Comparison of ENCODE assay signal across 8 cellular contexts in the genomic region with DNA sequence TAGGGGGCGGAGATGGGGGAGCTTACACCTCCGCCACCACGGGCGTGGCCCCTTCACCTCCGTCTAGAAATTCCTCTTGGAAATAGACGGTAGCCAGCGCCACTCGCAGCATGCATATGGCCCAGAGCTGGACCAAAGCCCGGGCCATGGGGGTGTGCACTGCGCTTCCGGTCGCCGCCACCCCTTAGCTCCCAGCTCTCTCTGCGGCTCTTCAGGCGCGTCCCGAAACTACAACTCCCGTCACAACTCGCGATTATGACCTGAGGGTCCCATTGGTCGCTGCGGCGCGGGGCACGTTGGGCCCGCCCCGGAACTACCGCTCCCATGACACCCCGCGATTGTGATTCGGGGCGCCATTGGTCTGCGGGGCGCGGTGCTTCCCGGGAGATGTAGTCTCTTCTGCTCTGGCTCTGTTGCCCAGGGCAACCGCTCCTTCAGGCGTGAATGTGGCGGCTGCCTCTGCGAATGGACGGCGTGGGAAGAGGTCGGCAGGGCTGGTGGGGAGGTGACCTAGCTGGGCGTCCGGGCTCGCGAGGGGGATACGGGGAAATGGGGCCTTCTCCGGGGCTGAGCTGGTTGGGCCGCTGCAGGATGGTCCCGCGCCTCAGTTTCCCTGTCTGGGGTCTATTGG. TPM values are rescaled to one million over a fixed set of nuclear protein-coding genes. Genes with fewer than 3 reads are reported as not detected.
A peak's percentile ranks its signal among the peaks of the same experiment; 100 is the strongest.
DNase-seq lines count a peak whose midpoint lies in the region; TF ChIP-seq lines count a peak whose summit lies in the region.

A gene (plus strand): TSS at position 413 of the 631 bp plus-strand sequence. CDS start 4,399 bp downstream, outside the sequence.
A gene with protein sequence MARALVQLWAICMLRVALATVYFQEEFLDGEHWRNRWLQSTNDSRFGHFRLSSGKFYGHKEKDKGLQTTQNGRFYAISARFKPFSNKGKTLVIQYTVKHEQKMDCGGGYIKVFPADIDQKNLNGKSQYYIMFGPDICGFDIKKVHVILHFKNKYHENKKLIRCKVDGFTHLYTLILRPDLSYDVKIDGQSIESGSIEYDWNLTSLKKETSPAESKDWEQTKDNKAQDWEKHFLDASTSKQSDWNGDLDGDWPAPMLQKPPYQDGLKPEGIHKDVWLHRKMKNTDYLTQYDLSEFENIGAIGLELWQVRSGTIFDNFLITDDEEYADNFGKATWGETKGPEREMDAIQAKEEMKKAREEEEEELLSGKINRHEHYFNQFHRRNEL (minus strand): TSS at position 186 of the 631 bp plus-strand sequence. CDS start 38 bp downstream, at position 148.

- H3K4me1 Mint-ChIP-seq in nephron progenitor cell = peaks cover 26% of the 10 kb centered on the region
- peaks cover 25% of the 10 kb centered on the region for H3K4me1 Mint-ChIP-seq in stimulated activated naive CD8-positive, alpha-beta T cell treated with anti-CD3 and anti-CD28 coated beads, Interleukin-15, Interleukin-2, amounts not matched to agents 100 ng/mL and 50 ng/mL, for 24 hours (ENCODE audit: low read depth)

- H3K4me3 ChIP-seq in HAP-1 (peak within 1 kb of the TSS; percentile 70), MG63 (peak within 1 kb of the TSS; percentile 94)

- H3K9me3 ChIP-seq in HAP-1 = no peaks in the 10 kb centered on the region
- no peaks in the 10 kb centered on the region for H3K9me3 ChIP-seq in MG63

- peaks cover 4% of the 10 kb centered on the region for H3K36me3 Mint-ChIP-seq in nephron progenitor cell (ENCODE audit: low read depth)
- H3K36me3 Mint-ChIP-seq in stimulated activated naive CD8-positive, alpha-beta T cell treated with anti-CD3 and anti-CD28 coated beads, Interleukin-15, Interleukin-2, amounts not matched to agents 100 ng/mL and 50 ng/mL, for 24 hours (ENCODE audit: low read depth) = peaks cover 3% of the 10 kb centered on the region

- H3K27me3 Mint-ChIP-seq in nephron progenitor cell (ENCODE audit: low read depth, poor library complexity) = no peaks in the 10 kb centered on the region
- H3K27me3 Mint-ChIP-seq in stimulated activated naive CD8-positive, alpha-beta T cell treated with anti-CD3 and anti-CD28 coated beads, Interleukin-15, Interleukin-2, amounts not matched to agents 100 ng/mL and 50 ng/mL, for 24 hours = no peaks in the 10 kb centered on the region

- H3K27me3 ChIP-seq in HAP-1 (ENCODE audit: low read depth) = no peaks in the 10 kb centered on the region
- H3K27me3 ChIP-seq in MG63 = no peaks in the 10 kb centered on the region

- H3K4me3 Mint-ChIP-seq in nephron progenitor cell = peak within 1 kb of the TSS; percentile 94
- H3K4me3 Mint-ChIP-seq in stimulated activated naive CD8-positive, alpha-beta T cell treated with anti-CD3 and anti-CD28 coated beads, Interleukin-15, Interleukin-2, amounts not matched to agents 100 ng/mL and 50 ng/mL, for 24 hours = peak within 1 kb of the TSS; percentile 90

- peaks cover 4% of the 10 kb centered on the region; the same call in 1 of the 2 replicates for H3K4me1 ChIP-seq in HAP-1

- H3K27ac Mint-ChIP-seq in nephron progenitor cell = peak within 1 kb of the TSS; percentile 36
- peak within 1 kb of the TSS; percentile 83 for H3K27ac Mint-ChIP-seq in stimulated activated naive CD8-positive, alpha-beta T cell treated with anti-CD3 and anti-CD28 coated beads, Interleukin-15, Interleukin-2, amounts not matched to agents 100 ng/mL and 50 ng/mL, for 24 hours

- TF ChIP-seq CTCF in nephron progenitor cell (IDR thresholded peaks at IDR 0.05) = no peak

- peak; percentile 99 for DNase-seq in G401 (ENCODE audit: low spot score)
- peak; percentile 97 to 98 for DNase-seq in HAP-1 (ENCODE audit: low spot score in 2 of 2)
- peak; percentile 100 for DNase-seq in MG63
- DNase-seq in SHP77 (lab: John Stamatoyannopoulos, UW) = peak; percentile 100
- DNase-seq in activated gamma-delta T cell (lab: John Stamatoyannopoulos, UW) = peak; percentile 92
- peak; percentile 98 for DNase-seq in fibroblast of the conjunctiva (ENCODE audit: low read depth)
- peak; percentile 96 for DNase-seq in nephron progenitor cell

- in situ Hi-C loops in G401 (cut with HindIII; ENCODE audit: low sequenced_read_pairs) = no loop called here
- in situ Hi-C loops in HAP-1 (cut with MboI; ENCODE audit: low sequenced_read_pairs) = no loop called here

- H3K9me3 Mint-ChIP-seq in nephron progenitor cell = no peaks in the 10 kb centered on the region
- H3K9me3 Mint-ChIP-seq in stimulated activated naive CD8-positive, alpha-beta T cell treated with anti-CD3 and anti-CD28 coated beads, Interleukin-15, Interleukin-2, amounts not matched to agents 100 ng/mL and 50 ng/mL, for 24 hours = no peaks in the 10 kb centered on the region

- no peaks in the 10 kb centered on the region for H3K36me3 ChIP-seq in HAP-1 (replicated peaks)
- peaks cover 5% of the 10 kb centered on the region for H3K36me3 ChIP-seq in MG63

RNA-seq across cellular contexts. Expression of the first gene that starts in this region (rescaled TPM):
- 7.3 and 8.9 TPM in 2 replicates for total RNA-seq in G401 (2014; rRNA removed; shearing (Covaris generic))
- total RNA-seq in MG63 (2014; rRNA removed; shearing (Covaris generic); ENCODE audit: low replicate concordance) = 9.8 and 21.4 TPM in 2 replicates

RNA-seq across cellular contexts. Expression of the second gene that starts in this region (rescaled TPM):
- total RNA-seq in G401 (2014; rRNA removed; shearing (Covaris generic)) = not detected in 2 replicates
- not detected in 2 replicates for total RNA-seq in MG63 (2014; rRNA removed; shearing (Covaris generic); ENCODE audit: low replicate concordance)

Comparison
In these comparisons a context has a peak if more than half of its experiments do, and no peak if none do; other contexts are left out.
1. Peak in every context shown above with its lines: DNase-seq and H3K4me3 ChIP-seq.